In genomic region chr7:132767378-132767777, GRCh38 we compare ENCODE assay signal across 32 cellular contexts.
"Had no signal": no experiment of that assay in that cellular context is flagged by ENCODE, and none has a peak within 500 bp of the region (broad histone marks: within the 10 kb centered on the region; RNA-seq: fewer than 3 reads in every experiment).

No MANE protein-coding gene starts in this region.

- H3K4me3 ChIP-seq: adrenal gland, body of pancreas, esophagus muscularis mucosa, gastrocnemius medialis had no signal

- H3K27ac ChIP-seq: adrenal gland, body of pancreas, esophagus muscularis mucosa, foreskin keratinocyte, gastrocnemius medialis had no signal

- H3K27me3 ChIP-seq: adrenal gland, body of pancreas, esophagus muscularis mucosa, foreskin keratinocyte, gastrocnemius medialis had no signal

- DNase-seq: activated CD4-positive, alpha-beta memory T cell treated with anti-CD3 and anti-CD28 coated beads for 36 hours; activated CD4-positive, alpha-beta T cell treated with anti-CD3 and anti-CD28 coated beads for 36 hours; activated CD4-positive, alpha-beta T cell treated with anti-CD3 and anti-CD28 coated beads, Interleukin-2, amount 10 ng/mL, durations not matched to agents 24 days and 14 days; activated CD4-positive, CD25-positive, alpha-beta regulatory T cell; activated CD4-positive, CD25-positive, alpha-beta regulatory T cell treated with anti-CD3 and anti-CD28 coated beads, Interleukin-2, amount 50 U/mL, for 72 hours; activated CD8-positive, alpha-beta memory T cell treated with anti-CD3 and anti-CD28 coated beads, Interleukin-2, amount 10 ng/mL, durations not matched to agents 7 days and 5 days; activated CD8-positive, alpha-beta memory T cell treated with anti-CD3 and anti-CD28 coated beads, Interleukin-2, amount 50 U/mL, for 4 hours; activated CD8-positive, alpha-beta T cell treated with anti-CD3 and anti-CD28 coated beads, Interleukin-2, amount 10 ng/mL, durations not matched to agents 7 days and 5 days; activated effector memory CD4-positive, alpha-beta T cell treated with anti-CD3 and anti-CD28 coated beads, Interleukin-2, amount 50 U/mL, for 16 hours; activated naive CD4-positive, alpha-beta T cell treated with anti-CD3 and anti-CD28 coated beads for 36 hours; activated naive CD8-positive, alpha-beta T cell treated with anti-CD3 and anti-CD28 coated beads for 36 hours; activated naive CD8-positive, alpha-beta T cell treated with anti-CD3 and anti-CD28 coated beads, Interleukin-2, amount 50 U/mL, for 24 hours; activated T-cell treated with anti-CD3 and anti-CD28 coated beads, Interleukin-2, amount 50 U/mL, for 1 hour; activated T-cell treated with anti-CD3 and anti-CD28 coated beads, Interleukin-2, amount 50 U/mL, for 48 hours; adrenal gland; amygdala; aorta; body of pancreas; caudate nucleus; cortex of kidney; dermis blood vessel endothelial cell; effector CD4-positive, alpha-beta T cell; effector memory CD8-positive, alpha-beta T cell; erythroblast; foreskin keratinocyte; gastrocnemius medialis; glutamatergic neuron; T-helper 2 cell had no signal

- H3K4me3 Mint-ChIP-seq: activated CD4-positive, alpha-beta memory T cell treated with anti-CD3 and anti-CD28 coated beads for 36 hours; activated CD4-positive, alpha-beta T cell treated with anti-CD3 and anti-CD28 coated beads for 36 hours; activated CD4-positive, alpha-beta T cell treated with anti-CD3 and anti-CD28 coated beads, Interleukin-2, amount 10 ng/mL, durations not matched to agents 24 days and 14 days; activated CD8-positive, alpha-beta memory T cell treated with anti-CD3 and anti-CD28 coated beads, Interleukin-2, amount 10 ng/mL, durations not matched to agents 7 days and 5 days; activated CD8-positive, alpha-beta T cell treated with anti-CD3 and anti-CD28 coated beads, Interleukin-2, amount 10 ng/mL, durations not matched to agents 7 days and 5 days; activated naive CD4-positive, alpha-beta T cell treated with anti-CD3 and anti-CD28 coated beads for 36 hours; activated naive CD4-positive, alpha-beta T cell treated with anti-CD3 and anti-CD28 coated beads, Interleukin-2, amount 50 U/mL, for 24 hours; activated naive CD8-positive, alpha-beta T cell treated with anti-CD3 and anti-CD28 coated beads for 36 hours; activated naive CD8-positive, alpha-beta T cell treated with anti-CD3 and anti-CD28 coated beads, Interleukin-2, amount 50 U/mL, for 24 hours; activated T-helper 1 cell treated with anti-CD3 and anti-CD28 coated beads, Interleukin-12 subunit alpha, Interleukin-12 subunit beta, Interleukin-2, Interleukin-4 antibody, amounts not matched to agents 30 ng/mL and 10 ng/mL and 1 ng/mL, durations not matched to agents 14 hours and 24 hours and 36 hours; effector memory CD8-positive, alpha-beta T cell had no signal

- H3K9me3 Mint-ChIP-seq: activated naive CD4-positive, alpha-beta T cell treated with anti-CD3 and anti-CD28 coated beads, Interleukin-2, amount 50 U/mL, for 24 hours had no signal

- H3K4me1 ChIP-seq: adrenal gland, body of pancreas, esophagus muscularis mucosa, foreskin keratinocyte, gastrocnemius medialis had no signal

- H3K27ac Mint-ChIP-seq: activated CD4-positive, alpha-beta memory T cell treated with anti-CD3 and anti-CD28 coated beads for 36 hours; activated CD4-positive, alpha-beta T cell treated with anti-CD3 and anti-CD28 coated beads for 36 hours; activated CD4-positive, alpha-beta T cell treated with anti-CD3 and anti-CD28 coated beads, Interleukin-2, amount 10 ng/mL, durations not matched to agents 24 days and 14 days; activated CD8-positive, alpha-beta memory T cell treated with anti-CD3 and anti-CD28 coated beads, Interleukin-2, amount 10 ng/mL, durations not matched to agents 7 days and 5 days; activated CD8-positive, alpha-beta T cell treated with anti-CD3 and anti-CD28 coated beads, Interleukin-2, amount 10 ng/mL, durations not matched to agents 7 days and 5 days; activated naive CD4-positive, alpha-beta T cell treated with anti-CD3 and anti-CD28 coated beads for 36 hours; activated naive CD4-positive, alpha-beta T cell treated with anti-CD3 and anti-CD28 coated beads, Interleukin-2, amount 50 U/mL, for 24 hours; activated naive CD8-positive, alpha-beta T cell treated with anti-CD3 and anti-CD28 coated beads for 36 hours; activated naive CD8-positive, alpha-beta T cell treated with anti-CD3 and anti-CD28 coated beads, Interleukin-2, amount 50 U/mL, for 24 hours; activated T-helper 1 cell treated with anti-CD3 and anti-CD28 coated beads, Interleukin-12 subunit alpha, Interleukin-12 subunit beta, Interleukin-2, Interleukin-4 antibody, amounts not matched to agents 30 ng/mL and 10 ng/mL and 1 ng/mL, durations not matched to agents 14 hours and 24 hours and 36 hours; activated T-helper 2 cell treated with anti-CD3 and anti-CD28 coated beads, Interferon-gamma antibody, Interleukin-2, Interleukin-4, amounts not matched to agents 10 μg/mL and 5 μg/mL and 100 μg/mL, durations not matched to agents 14 hours and 24 hours and 36 hours; effector memory CD8-positive, alpha-beta T cell had no signal

- ATAC-seq: activated CD4-positive, alpha-beta T cell treated with anti-CD3 and anti-CD28 coated beads for 36 hours; activated CD8-positive, alpha-beta memory T cell treated with anti-CD3 and anti-CD28 coated beads, Interleukin-2, amount 10 ng/mL, durations not matched to agents 7 days and 5 days; activated CD8-positive, alpha-beta T cell treated with anti-CD3 and anti-CD28 coated beads, Interleukin-2, amount 10 ng/mL, durations not matched to agents 7 days and 5 days; activated naive CD8-positive, alpha-beta T cell treated with anti-CD3 and anti-CD28 coated beads, Interleukin-2, amount 50 U/mL, for 24 hours; body of pancreas; effector memory CD8-positive, alpha-beta T cell; foreskin keratinocyte; gastrocnemius medialis had no signal

- H3K27me3 Mint-ChIP-seq: activated CD4-positive, alpha-beta memory T cell treated with anti-CD3 and anti-CD28 coated beads for 36 hours; activated CD4-positive, alpha-beta T cell treated with anti-CD3 and anti-CD28 coated beads for 36 hours; activated CD4-positive, alpha-beta T cell treated with anti-CD3 and anti-CD28 coated beads, Interleukin-2, amount 10 ng/mL, durations not matched to agents 24 days and 14 days; activated CD8-positive, alpha-beta memory T cell treated with anti-CD3 and anti-CD28 coated beads, Interleukin-2, amount 10 ng/mL, durations not matched to agents 7 days and 5 days; activated naive CD4-positive, alpha-beta T cell treated with anti-CD3 and anti-CD28 coated beads, Interleukin-2, amount 50 U/mL, for 24 hours; activated naive CD8-positive, alpha-beta T cell treated with anti-CD3 and anti-CD28 coated beads for 36 hours; activated naive CD8-positive, alpha-beta T cell treated with anti-CD3 and anti-CD28 coated beads, Interleukin-2, amount 50 U/mL, for 24 hours had no signal

- H3K36me3 ChIP-seq: adrenal gland, esophagus muscularis mucosa, gastrocnemius medialis had no signal

- H3K9me3 ChIP-seq: adrenal gland, body of pancreas, gastrocnemius medialis had no signal
